8 cellular contexts compared by ENCODE assay signal in genomic region chr1:219660666-219661463, GRCh38. TPM values are rescaled to one million over a fixed set of nuclear protein-coding genes. Genes with fewer than 3 reads are reported as not detected.
A peak's percentile ranks its signal among the peaks of the same experiment; 100 is the strongest.
DNase-seq lines count a peak whose midpoint lies in the region; ATAC-seq and TF ChIP-seq lines count a peak whose summit lies in the region.

No MANE protein-coding gene starts in this region.

- no peaks in the 10 kb centered on the region for H3K27me3 Mint-ChIP-seq in brain

- no peaks in the 10 kb centered on the region for H3K9me3 Mint-ChIP-seq in brain

- in situ Hi-C loops in gastrocnemius medialis (cut with MboI; ENCODE audit: low sequenced_read_pairs in 4 of 4) = loop anchor here (25.0 kb wide), 1 partner anchor 1324 kb away; the partner anchor contains the start of gene TGFB2 (in 4 of the 4)

- no peak for TF ChIP-seq POLR2A in gastrocnemius medialis (IDR thresholded peaks at IDR 0.05)

- TF ChIP-seq CTCF in AG09319 (IDR thresholded peaks at IDR 0.05; ENCODE audit: low read depth, low read length) (peak; percentile 94), brain (conservative IDR thresholded peaks at IDR 0.05) (peak; percentile 82 to 90), gastrocnemius medialis (IDR thresholded peaks at IDR 0.05 in 4 of 5, conservative IDR thresholded peaks at IDR 0.05 in 1 of 5) (peak in 4 of 5 experiments; percentile 26 to 71 (median 52))

- no peaks in the 10 kb centered on the region for H3K36me3 ChIP-seq in iPS DF 6.9 (ENCODE audit: control insufficient read depth, insufficient read depth, low read length)
- H3K36me3 ChIP-seq in gastrocnemius medialis = no peaks in the 10 kb centered on the region

- peak overlapping the region in 4 of 5 experiments; percentile 74 to 89 (median 84) for H3K27ac Mint-ChIP-seq in brain

- H3K4me1 Mint-ChIP-seq in brain = peaks cover 60% of the 10 kb centered on the region

- intact Hi-C loops in gastrocnemius medialis (cut with DNase I; ENCODE audit: low total_unique reads) = loop anchor here (10.0 kb wide), 1 partner anchor 1326 kb away; no protein-coding TSS in a partner anchor

- H3K9me3 ChIP-seq in iPS DF 6.9 (ENCODE audit: control insufficient read depth, insufficient read depth, low read length) (no peaks in the 10 kb centered on the region), gastrocnemius medialis (no peaks in the 10 kb centered on the region)

- H3K4me1 ChIP-seq in iPS DF 6.9 (ENCODE audit: control insufficient read depth, insufficient read depth, low read length) = peaks cover 1% of the 10 kb centered on the region; the same call in 1 of the 2 replicates
- H3K4me1 ChIP-seq in gastrocnemius medialis = peaks cover 0 to 5% of the 10 kb centered on the region in 2 donors

- peak; percentile 77 for DNase-seq in AG09319 (ENCODE audit: extremely low read depth, low read depth)
- DNase-seq in NCI-H82 treated with DMSO at 0.1 percent for 48 hours (lab: John Stamatoyannopoulos, UW; ENCODE audit: unreplicated experiment) = peak; percentile 8
- peak; percentile 89 for DNase-seq in iPS DF 6.9 (ENCODE audit: low read depth, low spot score)
- DNase-seq in gastrocnemius medialis = peak; percentile 64 to 78
- DNase-seq in NCI-H1105 (lab: John Stamatoyannopoulos, UW) = no peak

- H3K27ac ChIP-seq in iPS DF 6.9 (ENCODE audit: low read length) (no peak overlapping the region), gastrocnemius medialis (no peak overlapping the region)

- WGBS in iPS DF 6.9 (ENCODE audit: insufficient coverage, insufficient read length) = no CpG with 5 or more reads among the region's 24 CpGs

- H3K27me3 ChIP-seq in iPS DF 6.9 (ENCODE audit: control insufficient read depth, insufficient read depth, low read length) = no peaks in the 10 kb centered on the region
- H3K27me3 ChIP-seq in gastrocnemius medialis = no peaks in the 10 kb centered on the region

- ATAC-seq in GM18867 (IDR thresholded peaks at IDR 0.05; ENCODE audit: unreplicated experiment) (peak; percentile 73), HG03103 (IDR thresholded peaks at IDR 0.05; ENCODE audit: low read depth, unreplicated experiment) (peak; percentile 63), gastrocnemius medialis (peak; percentile 83 to 87)

- peak overlapping the region in 4 of 5 experiments; percentile 37 to 78 (median 68) for H3K4me3 Mint-ChIP-seq in brain

- H3K4me3 ChIP-seq in iPS DF 6.9 (ENCODE audit: low read length) (peak overlapping the region; percentile 40; the same call in 1 of the 2 replicates), gastrocnemius medialis (peak overlapping the region in 3 of 4 donors; percentile 0 to 32 (median 19))

- H3K36me3 Mint-ChIP-seq in brain = no peaks in the 10 kb centered on the region

RNA-seq across cellular contexts. Expression of gene ZC3H11B, which starts 48.0 kb away (rescaled TPM):
- not detected for polyA plus RNA-seq in brain (ENCODE audit: insufficient read depth, low read depth, low replicate concordance)
- not detected for total RNA-seq in gastrocnemius medialis
